In genomic region chr9:34562136-34562745, GRCh38 we compare ENCODE assay signal across 11 cellular contexts. TPM values are rescaled to one million over a fixed set of nuclear protein-coding genes. Genes with fewer than 3 reads are reported as not detected.
DNase-seq lines count a peak whose midpoint lies in the region; ATAC-seq, FAIRE-seq and TF ChIP-seq lines count a peak whose summit lies in the region.
"Had no signal": no experiment of that assay in that cellular context is flagged by ENCODE, and none has a peak within 500 bp of the region (broad histone marks: within the 10 kb centered on the region; RNA-seq: fewer than 3 reads in every experiment).

No MANE protein-coding gene starts in this region.

- no peaks in the 10 kb centered on the region for H3K4me1 ChIP-seq in KMS-11 (ENCODE audit: low read depth, poor library complexity, severe bottlenecking)

- H3K79me2 ChIP-seq in KMS-11 (ENCODE audit: insufficient read depth, low read depth): no peaks in the 10 kb centered on the region

- H3K4me3 ChIP-seq in KMS-11 (IDR thresholded peaks at IDR 0.05; ENCODE audit: insufficient read depth, low read depth, low read length): no peak overlapping the region
- H3K4me3 ChIP-seq in bronchial epithelial cell (ENCODE audit: low read depth, low read length): no peak overlapping the region

- no peak overlapping the region for H3K27ac ChIP-seq in KMS-11

- peaks cover 31% of the 10 kb centered on the region for H3K27me3 Mint-ChIP-seq in osteocyte (ENCODE audit: unreplicated experiment)

- H3K4me1 Mint-ChIP-seq in osteocyte (ENCODE audit: unreplicated experiment): peaks cover 18% of the 10 kb centered on the region

- H3K36me3 Mint-ChIP-seq in osteocyte (ENCODE audit: unreplicated experiment): peaks cover 4% of the 10 kb centered on the region

- H3K27ac Mint-ChIP-seq in osteocyte (ENCODE audit: unreplicated experiment): no peak overlapping the region

- peak; percentile 58 for FAIRE-seq in bronchial epithelial cell (lab: Jason Lieb, UNC)
- FAIRE-seq: A204.1 had no signal

- no peak overlapping the region for H3K4me3 Mint-ChIP-seq in osteocyte (ENCODE audit: unreplicated experiment)

- no peaks in the 10 kb centered on the region for H4K20me1 ChIP-seq in KMS-11 (ENCODE audit: insufficient read depth)

- peak; percentile 83 for TF ChIP-seq CTCF in KMS-11 (conservative IDR thresholded peaks at IDR 0.05; ENCODE audit: low read depth, low read length)
- peak; percentile 41 for TF ChIP-seq CTCF in bronchial epithelial cell (IDR thresholded peaks at IDR 0.05; ENCODE audit: insufficient read depth, low read length, severe bottlenecking)
- peak; percentile 48 for TF ChIP-seq CTCF in osteocyte (IDR thresholded peaks at IDR 0.05)

- H3K9me3 Mint-ChIP-seq in osteocyte (ENCODE audit: unreplicated experiment): peaks cover 5% of the 10 kb centered on the region

- no peak overlapping the region for H3K4me2 ChIP-seq in KMS-11

- H3K9ac ChIP-seq in KMS-11: no peak overlapping the region

- DNase-seq in DMS53 (lab: John Stamatoyannopoulos, UW) (peak; percentile 7), DMS53 treated with DMSO at 0.1 percent for 48 hours (lab: John Stamatoyannopoulos, UW; ENCODE audit: unreplicated experiment) (no peak), bronchial epithelial cell (ENCODE audit: low read depth) (no peak), osteocyte (ENCODE audit: extremely low spot score, unreplicated experiment) (no peak), putamen (ENCODE audit: low spot score) (no peak), kidney glomerular epithelial cell (lab: John Stamatoyannopoulos, UW) (no peak)
- DNase-seq: mesendoderm, T-helper 2 cell had no signal

- no peaks in the 10 kb centered on the region for H3K36me3 ChIP-seq in KMS-11 (ENCODE audit: insufficient read depth)
- H3K36me3 ChIP-seq in bronchial epithelial cell (ENCODE audit: control insufficient read depth, insufficient read depth, low read length): no peaks in the 10 kb centered on the region

- ATAC-seq in HG03457 (IDR thresholded peaks at IDR 0.05; ENCODE audit: unreplicated experiment): no peak

- peaks cover 15% of the 10 kb centered on the region; the same call in 1 of the 2 replicates for H3K27me3 ChIP-seq in KMS-11 (ENCODE audit: insufficient read depth, low read depth)
- peaks cover 24% of the 10 kb centered on the region for H3K27me3 ChIP-seq in bronchial epithelial cell (ENCODE audit: control insufficient read depth, insufficient read depth, low read length)

- no peak overlapping the region for H2AFZ ChIP-seq in KMS-11 (ENCODE audit: low read depth)

RNA-seq across cellular contexts. Expression of gene CNTFR, which starts 27.3 kb away (rescaled TPM):
- total RNA-seq in bronchial epithelial cell: not detected in 2 replicates
- total RNA-seq in osteocyte: 0.18 TPM in 1 of 2 replicates, not detected in the other

RNA-seq across cellular contexts. Expression of gene ENHO, which starts 39.5 kb away (rescaled TPM):
- 0.13 TPM in 1 of 2 replicates, not detected in the other for total RNA-seq in bronchial epithelial cell
- total RNA-seq in osteocyte: 0.86 and 1.0 TPM in 2 replicates

RNA-seq across cellular contexts. Expression of gene RPP25L, which starts 49.7 kb away (rescaled TPM):
- total RNA-seq in bronchial epithelial cell: 45.8 and 49.3 TPM in 2 replicates
- total RNA-seq in osteocyte: 14.4 and 16.2 TPM in 2 replicates

RNA-seq across cellular contexts. Expression of gene DCTN3, which starts 58.1 kb away (rescaled TPM):
- total RNA-seq in bronchial epithelial cell (57.1 and 73.4 TPM in 2 replicates), osteocyte (97.0 and 105 TPM in 2 replicates)
